8 cellular contexts compared by ENCODE assay signal in genomic region chr21:44817914-44818635, GRCh38. TPM values are rescaled to one million over a fixed set of nuclear protein-coding genes. Genes with fewer than 3 reads are reported as not detected.
DNase-seq lines count a peak whose midpoint lies in the region; ATAC-seq, FAIRE-seq and TF ChIP-seq lines count a peak whose summit lies in the region.

Gene SUMO3, minus strand, starts transcription at chr21:44818062. Its CDS starts 94 bp downstream, at chr21:44817968.

- H3K36me3 ChIP-seq in GM06990 (ENCODE audit: control insufficient read depth, insufficient read depth, low read length) (no peaks in the 10 kb centered on the region; the same call in 1 of the 2 replicates), GM23248 (ENCODE audit: low read depth) (no peaks in the 10 kb centered on the region; the same call in 1 of the 2 replicates), Loucy (ENCODE audit: insufficient read depth, low read length) (no peaks in the 10 kb centered on the region)

- H3K27me3 Mint-ChIP-seq in T-helper 2 cell treated with Interferon-gamma antibody and Interleukin-4, amounts not matched to agents 5 μg/mL and 100 μg/mL, for 36 hours (ENCODE audit: low read depth), result no peaks in the 10 kb centered on the region

- peak within 1 kb of the TSS; percentile 67 for H3K27ac Mint-ChIP-seq in T-helper 2 cell treated with Interferon-gamma antibody and Interleukin-4, amounts not matched to agents 5 μg/mL and 100 μg/mL, for 36 hours

- H3K36me3 Mint-ChIP-seq in T-helper 2 cell treated with Interferon-gamma antibody and Interleukin-4, amounts not matched to agents 5 μg/mL and 100 μg/mL, for 36 hours (ENCODE audit: low read depth), result peaks cover 2% of the 10 kb centered on the region

- no peak for TF ChIP-seq CTCF in GM06990 (IDR thresholded peaks at IDR 0.05; ENCODE audit: insufficient read depth, low read length, poor library complexity, severe bottlenecking)
- TF ChIP-seq CTCF in Loucy (conservative IDR thresholded peaks at IDR 0.05; ENCODE audit: low read length), result no peak

- WGBS in GM23248 (ENCODE audit: low coverage in 1 of 2, low lambda C conversion rate in 2 of 2, missing lambda C conversion rate in 2 of 2), 2 experiments, result 3 to 7% methylated on average over 27 to 98 of the region's 108 CpGs
- WGBS in right cardiac atrium, result under 1% methylated on average over 108 of the region's 108 CpGs

- H3K79me2 ChIP-seq in GM23248 (ENCODE audit: insufficient read depth), result peaks cover 44% of the 10 kb centered on the region
- H3K79me2 ChIP-seq in Loucy (ENCODE audit: insufficient read depth, low read length), result peaks cover 53% of the 10 kb centered on the region

- H3K27me3 ChIP-seq in GM06990 (replicated peaks; ENCODE audit: control insufficient read depth, insufficient read depth, low read length), result no peaks in the 10 kb centered on the region
- no peaks in the 10 kb centered on the region for H3K27me3 ChIP-seq in GM23248 (replicated peaks; ENCODE audit: insufficient read depth)
- no peaks in the 10 kb centered on the region for H3K27me3 ChIP-seq in Loucy (ENCODE audit: insufficient read depth, low read length, poor library complexity, severe bottlenecking)
- no peaks in the 10 kb centered on the region for H3K27me3 ChIP-seq in right cardiac atrium (ENCODE audit: control insufficient read depth, insufficient read depth)

- H3K4me1 ChIP-seq in GM23248 (ENCODE audit: insufficient read depth), result peaks cover 16% of the 10 kb centered on the region
- H3K4me1 ChIP-seq in Loucy (ENCODE audit: insufficient read depth, low read length, poor library complexity, severe bottlenecking), result peaks cover 16% of the 10 kb centered on the region
- H3K4me1 ChIP-seq in right cardiac atrium (ENCODE audit: control insufficient read depth, insufficient read depth, low read length), result peaks cover 9% of the 10 kb centered on the region

- peaks cover 24% of the 10 kb centered on the region for H3K9me3 Mint-ChIP-seq in T-helper 2 cell treated with Interferon-gamma antibody and Interleukin-4, amounts not matched to agents 5 μg/mL and 100 μg/mL, for 36 hours

- H2AFZ ChIP-seq in GM23248 (peak within 1 kb of the TSS; percentile 59), Loucy (ENCODE audit: low read length) (peak within 1 kb of the TSS; percentile 95)

- peak within 1 kb of the TSS; percentile 71 for H3K4me3 ChIP-seq in GM06990 (replicated peaks; ENCODE audit: low read depth, low read length)
- H3K4me3 ChIP-seq in GM23248, result peak within 1 kb of the TSS; percentile 82
- peak within 1 kb of the TSS; percentile 92 for H3K4me3 ChIP-seq in Loucy (ENCODE audit: low read length, poor library complexity, severe bottlenecking)
- peak within 1 kb of the TSS; percentile 66 for H3K4me3 ChIP-seq in right cardiac atrium (ENCODE audit: low read length)

- in situ Hi-C loops in GM23248 (cut with MboI), result no loop called here

- DNase-seq in GM06990 (ENCODE audit: extremely low read depth, insufficient read length) (peak; percentile 90), GM23248 (peak; percentile 91), anterior cingulate cortex (lab: John Stamatoyannopoulos, UW) (peak in 51 of 58 donors; percentile 31 to 85 (median 69)), right cardiac atrium (peak; percentile 85 to 94 (median 94)), putamen (ENCODE audit: low spot score) (peak; percentile 78), urothelium cell line (ENCODE audit: low spot score) (peak; percentile 89)
- DNase-seq in T-helper 2 cell treated with Interferon-gamma antibody and Interleukin-4, amounts not matched to agents 5 μg/mL and 100 μg/mL, for 36 hours (ENCODE audit: low spot score), result peak; percentile 89

- ATAC-seq in right cardiac atrium, result peak; percentile 70 to 75

- H3K4me1 Mint-ChIP-seq in T-helper 2 cell treated with Interferon-gamma antibody and Interleukin-4, amounts not matched to agents 5 μg/mL and 100 μg/mL, for 36 hours (ENCODE audit: low read depth), result peaks cover 5% of the 10 kb centered on the region

- intact Hi-C loops in right cardiac atrium (cut with DNase I), result loop anchor here in 3 of 4 donors (5.0 kb wide), 2 partner anchors 34 to 54 kb away; partner anchors contain the start of gene PTTG1IP (in 2 of the 3)

- H3K9ac ChIP-seq in GM23248 (peak within 1 kb of the TSS; percentile 83), Loucy (ENCODE audit: low read depth, low read length, poor library complexity, severe bottlenecking) (peak within 1 kb of the TSS; percentile 92)

- H3K27ac ChIP-seq in GM23248 (peak within 1 kb of the TSS; percentile 36; the same call in 1 of the 2 replicates), right cardiac atrium (ENCODE audit: low read length) (peak within 1 kb of the TSS; percentile 93)

- H4K20me1 ChIP-seq in GM23248 (ENCODE audit: insufficient read depth), result no peaks in the 10 kb centered on the region
- peaks cover 41% of the 10 kb centered on the region for H4K20me1 ChIP-seq in Loucy (ENCODE audit: insufficient read depth, low read length, poor library complexity, severe bottlenecking)

- no peaks in the 10 kb centered on the region for H3K9me3 ChIP-seq in GM23248 (ENCODE audit: low read depth)
- 0 out of 2 replicates have a peak, but pooled peaks cover 9% of the 10 kb centered on the region for H3K9me3 ChIP-seq in Loucy (ENCODE audit: insufficient read depth, low read depth, low read length)
- no peaks in the 10 kb centered on the region for H3K9me3 ChIP-seq in right cardiac atrium (ENCODE audit: control insufficient read depth, low read length)

- H3K4me2 ChIP-seq in GM23248 (ENCODE audit: unreplicated experiment), result peak within 1 kb of the TSS; percentile 84
- H3K4me2 ChIP-seq in Loucy (ENCODE audit: low read depth, low read length, poor library complexity, severe bottlenecking), result peak within 1 kb of the TSS; percentile 90

- H3F3A ChIP-seq in GM23248 (ENCODE audit: insufficient read depth) (0 out of 2 replicates have a peak, but pooled peaks cover 4% of the 10 kb centered on the region), Loucy (ENCODE audit: low read depth) (no peaks in the 10 kb centered on the region)

- peak within 1 kb of the TSS; percentile 75 for H3K4me3 Mint-ChIP-seq in T-helper 2 cell treated with Interferon-gamma antibody and Interleukin-4, amounts not matched to agents 5 μg/mL and 100 μg/mL, for 36 hours

- FAIRE-seq in urothelium cell line (lab: Jason Lieb, UNC), result no peak

- no peaks in the 10 kb centered on the region for H3K9me2 ChIP-seq in GM23248 (ENCODE audit: insufficient read depth)
- no peaks in the 10 kb centered on the region for H3K9me2 ChIP-seq in Loucy (replicated peaks; ENCODE audit: low read depth, low read length)

RNA-seq across cellular contexts. Expression of gene SUMO3, which starts in this region (rescaled TPM):
- 97.3 and 110 TPM in 2 replicates for total RNA-seq in GM23248 (2014; rRNA removed; shearing (Covaris generic))
- polyA plus RNA-seq in GM23248 (2016; fragmentation: Nextera tagmentation; extraction: Ambion mirVana) (178 TPM in 2 replicates), right cardiac atrium (53.3 TPM)
- total RNA-seq in right cardiac atrium, result 10 to 100 TPM; 74.4 to 87.8 (median 84.1) TPM

Comparison
In these comparisons a context has a peak if more than half of its experiments do, and no peak if none do; other contexts are left out.
1. Peak in every context shown above with its lines: DNase-seq, ATAC-seq, H3K4me3 ChIP-seq and H3K27ac ChIP-seq.